1 cellular context compared by ENCODE assay signal in genomic region chr7:94239661-94240234, GRCh38.
TF ChIP-seq lines count a peak whose summit lies in the region.

No MANE protein-coding gene starts in this region.

TF ChIP-seq in GM12878, 131 proteins besides CTCF, POLR2A, EP300 and RAD21 (continued from another document):
- TF ChIP-seq REST (IDR thresholded peaks at IDR 0.05; ENCODE audit: low read depth, low read length) (no peak), RB1 (IDR thresholded peaks at IDR 0.05; ENCODE audit: borderline replicate concordance) (no peak), TCF3 (IDR thresholded peaks at IDR 0.05; ENCODE audit: borderline replicate concordance, insufficient read depth, low read depth, low read length) (no peak), ZNF217 (IDR thresholded peaks at IDR 0.05) (no peak), SP1 (IDR thresholded peaks at IDR 0.05; ENCODE audit: low read depth, low read length) (no peak), BRCA1 (IDR thresholded peaks at IDR 0.05; ENCODE audit: low read depth, low read length) (no peak), ZSCAN29 (IDR thresholded peaks at IDR 0.05) (no peak), NFIC (IDR thresholded peaks at IDR 0.05; ENCODE audit: low read depth, low read length) (no peak), ATF3 (IDR thresholded peaks at IDR 0.05; ENCODE audit: borderline replicate concordance, extremely low read depth, low read depth, low read length) (no peak), ZNF592 (IDR thresholded peaks at IDR 0.05) (no peak), STAT1 (conservative IDR thresholded peaks at IDR 0.05) (no peak), WRNIP1 (IDR thresholded peaks at IDR 0.05; ENCODE audit: borderline replicate concordance, low read depth, low read length) (no peak), USF1 (IDR thresholded peaks at IDR 0.05; ENCODE audit: borderline replicate concordance, extremely low read length, insufficient read depth, low read depth, low read length) (no peak), SIN3A (IDR thresholded peaks at IDR 0.05; ENCODE audit: low read depth, low read length) (no peak), ZBED1 (IDR thresholded peaks at IDR 0.05; ENCODE audit: borderline replicate concordance) (no peak)
